ENCODE assay signal across 16 cellular contexts in the genomic region with DNA sequence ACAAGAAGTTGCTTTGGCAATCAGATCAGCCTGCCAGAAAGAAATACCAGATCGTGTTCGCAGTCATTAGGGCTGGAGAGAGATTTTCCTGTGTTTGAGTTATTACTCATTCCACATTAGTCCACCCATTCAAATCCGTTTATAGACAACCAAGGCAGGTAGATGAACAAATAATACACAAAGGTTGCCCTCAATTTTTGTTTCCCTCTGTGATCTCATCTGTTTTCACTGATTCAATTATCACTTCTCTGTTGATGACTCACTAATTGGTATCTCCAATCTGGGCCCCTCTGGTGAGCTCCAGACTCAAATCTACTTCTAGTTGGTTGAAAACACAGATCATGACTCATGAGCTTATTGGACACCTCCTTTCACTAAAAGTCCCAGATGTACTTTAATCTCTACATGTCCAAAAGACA. TPM values are rescaled to one million over a fixed set of nuclear protein-coding genes. Genes with fewer than 3 reads are reported as not detected.
DNase-seq lines count a peak whose midpoint lies in the region; ATAC-seq, FAIRE-seq and TF ChIP-seq lines count a peak whose summit lies in the region.
"Had no signal": no experiment of that assay in that cellular context is flagged by ENCODE, and none has a peak within 500 bp of the region (broad histone marks: within the 10 kb centered on the region; RNA-seq: fewer than 3 reads in every experiment).

No MANE protein-coding gene starts in this region.

- no peak overlapping the region for H3K14ac ChIP-seq in mesenchymal stem cell (ENCODE audit: low read length in 2 of 2)

- peaks cover 36% of the 10 kb centered on the region for H3K79me2 ChIP-seq in astrocyte (ENCODE audit: insufficient read depth, low read length)

- H3K27me3 ChIP-seq in astrocyte (ENCODE audit: insufficient read depth, low read length) (no peaks in the 10 kb centered on the region), mesenchymal stem cell (ENCODE audit: control insufficient read depth in 1 of 2, insufficient read depth in 1 of 2, low read length in 2 of 2) (no peaks in the 10 kb centered on the region)
- H3K27me3 ChIP-seq: body of pancreas, upper lobe of left lung had no signal

- no peak overlapping the region for H2BK15ac ChIP-seq in mesenchymal stem cell (ENCODE audit: low read depth, poor library complexity, severe bottlenecking)

- H3K36me3 Mint-ChIP-seq in astrocyte (ENCODE audit: low read depth, unreplicated experiment): no peaks in the 10 kb centered on the region

- H3K9me3 ChIP-seq in astrocyte (ENCODE audit: insufficient read depth, low read depth, low read length) (no peaks in the 10 kb centered on the region), mesenchymal stem cell (ENCODE audit: control insufficient read depth, low read length) (no peaks in the 10 kb centered on the region)
- H3K9me3 ChIP-seq: body of pancreas, upper lobe of left lung had no signal

- peaks cover 28% of the 10 kb centered on the region for H3K4me1 Mint-ChIP-seq in astrocyte (ENCODE audit: low read depth, unreplicated experiment)

- H3K4me3 ChIP-seq in NB4 (ENCODE audit: low read depth, low read length) (no peak overlapping the region), astrocyte (ENCODE audit: insufficient read depth, low read depth, low read length) (no peak overlapping the region), mesenchymal stem cell (ENCODE audit: insufficient read depth in 1 of 2, low read depth in 1 of 2, low read length in 2 of 2) (no peak overlapping the region)
- H3K4me3 ChIP-seq: body of pancreas, upper lobe of left lung had no signal

- no peak overlapping the region for H3K4me3 Mint-ChIP-seq in astrocyte (ENCODE audit: unreplicated experiment)
- H3K4me3 Mint-ChIP-seq: naive thymus-derived CD8-positive, alpha-beta T cell had no signal

- H3K18ac ChIP-seq in mesenchymal stem cell (ENCODE audit: low read depth in 1 of 2, low read length in 2 of 2): no peak overlapping the region

- TF ChIP-seq CTCF in NB4 (IDR thresholded peaks at IDR 0.05; ENCODE audit: low read depth, low read length) (no peak), astrocyte (IDR thresholded peaks at IDR 0.05; ENCODE audit: insufficient read depth, low read depth, low read length) (no peak)

- H4K20me1 ChIP-seq in astrocyte (ENCODE audit: insufficient read depth, low read length): peaks cover 38% of the 10 kb centered on the region

- H2AK5ac ChIP-seq in mesenchymal stem cell (ENCODE audit: low read length, severe bottlenecking): no peak overlapping the region

- intact Hi-C loops in head of caudate nucleus (cut with DNase I): no loop called here

- H3K27ac Mint-ChIP-seq in astrocyte (ENCODE audit: unreplicated experiment): no peak overlapping the region

- no peaks in the 10 kb centered on the region for H3K9me3 Mint-ChIP-seq in astrocyte (ENCODE audit: unreplicated experiment)

- H3K23ac ChIP-seq in mesenchymal stem cell (ENCODE audit: low read length in 2 of 2): no peak overlapping the region

- H3K4ac ChIP-seq in mesenchymal stem cell (ENCODE audit: low read depth in 1 of 2, low read length in 2 of 2): no peak overlapping the region

- no peaks in the 10 kb centered on the region for H3K27me3 Mint-ChIP-seq in astrocyte (ENCODE audit: low read depth, unreplicated experiment)
- H3K27me3 Mint-ChIP-seq: naive thymus-derived CD8-positive, alpha-beta T cell had no signal

- H3K36me3 ChIP-seq in astrocyte (ENCODE audit: insufficient read depth, low read length): no peaks in the 10 kb centered on the region
- no peaks in the 10 kb centered on the region for H3K36me3 ChIP-seq in mesenchymal stem cell (ENCODE audit: control insufficient read depth in 1 of 2, insufficient read depth in 2 of 2, low read depth in 1 of 2, low read length in 2 of 2)
- H3K36me3 ChIP-seq: upper lobe of left lung had no signal

- no peak overlapping the region for H4K91ac ChIP-seq in mesenchymal stem cell (ENCODE audit: low read length)

- DNase-seq in DMS153 (lab: John Stamatoyannopoulos, UW): peak; percentile 33
- no peak for DNase-seq in DMS153 treated with DMSO at 0.1 percent for 48 hours (lab: John Stamatoyannopoulos, UW; ENCODE audit: unreplicated experiment)
- peak; percentile 1 for DNase-seq in NB4 (ENCODE audit: low read depth)
- peak; percentile 42 for DNase-seq in astrocyte (ENCODE audit: low read depth)
- peak; percentile 46 for DNase-seq in mesenchymal stem cell
- no peak for DNase-seq in activated effector memory CD4-positive, alpha-beta T cell treated with Interleukin-2 at 50 U/mL for 16 hours
- no peak for DNase-seq in head of caudate nucleus
- DNase-seq: activated CD4-positive, alpha-beta T cell treated with anti-CD3 and anti-CD28 coated beads for 1 hour; body of pancreas; hypothalamus; KBM-7; naive thymus-derived CD8-positive, alpha-beta T cell; stimulated activated CD4-positive, alpha-beta T cell treated with anti-CD3 and anti-CD28 coated beads, Interleukin-4, amount 100 ng/mL, for 4 hours; upper lobe of left lung had no signal

- H3K27ac ChIP-seq in astrocyte (ENCODE audit: low read depth, low read length) (no peak overlapping the region), mesenchymal stem cell (ENCODE audit: low read length, poor library complexity, severe bottlenecking) (no peak overlapping the region)
- H3K27ac ChIP-seq: body of pancreas, upper lobe of left lung had no signal

- H3K9ac ChIP-seq in astrocyte (ENCODE audit: low read length) (no peak overlapping the region), mesenchymal stem cell (ENCODE audit: low read length) (no peak overlapping the region)

- H3K4me1 ChIP-seq in astrocyte (ENCODE audit: insufficient read depth, low read length) (peaks cover 5% of the 10 kb centered on the region), mesenchymal stem cell (ENCODE audit: control insufficient read depth, insufficient read depth, low read depth, low read length) (no peaks in the 10 kb centered on the region)
- H3K4me1 ChIP-seq: body of pancreas, upper lobe of left lung had no signal

- H2BK120ac ChIP-seq in mesenchymal stem cell (ENCODE audit: low read depth, low read length): no peak overlapping the region

- H2AFZ ChIP-seq in astrocyte (ENCODE audit: low read depth, low read length) (no peak overlapping the region), mesenchymal stem cell (ENCODE audit: low read depth, low read length) (no peak overlapping the region)

- H4K8ac ChIP-seq in mesenchymal stem cell (ENCODE audit: low read length): no peak overlapping the region

- no peaks in the 10 kb centered on the region for H3K79me1 ChIP-seq in mesenchymal stem cell (replicated peaks; ENCODE audit: low read length, poor library complexity, severe bottlenecking)

- TF ChIP-seq POLR2A in NB4 (IDR thresholded peaks at IDR 0.05; ENCODE audit: extremely low read depth, insufficient read length): no peak

- no peak for ATAC-seq in HG02642 (IDR thresholded peaks at IDR 0.05; ENCODE audit: poor library complexity, unreplicated experiment)
- ATAC-seq: body of pancreas; naive thymus-derived CD8-positive, alpha-beta T cell had no signal

- H3K4me2 ChIP-seq in astrocyte (ENCODE audit: low read length) (peak overlapping the region; percentile 19), mesenchymal stem cell (ENCODE audit: low read length, poor library complexity, severe bottlenecking) (no peak overlapping the region)

- FAIRE-seq in astrocyte (lab: Jason Lieb, UNC): peak; percentile 92
- FAIRE-seq: A204.1 had no signal

- no peak overlapping the region for H2BK12ac ChIP-seq in mesenchymal stem cell (ENCODE audit: low read length in 2 of 2)

- WGBS in mesenchymal stem cell: 49% methylated on average over 3 of the region's 3 CpGs

- no peak overlapping the region for H2BK5ac ChIP-seq in mesenchymal stem cell (ENCODE audit: low read depth, low read length, poor library complexity, severe bottlenecking)

RNA-seq across cellular contexts. Expression of gene CHM, which starts 54.5 kb away (rescaled TPM):
- total RNA-seq in astrocyte: 28.6 and 33.3 TPM in 2 replicates
- 14.6 TPM for polyA plus RNA-seq in mesenchymal stem cell (2013, experiment 1 of 2)
- 16.3 TPM for polyA plus RNA-seq in mesenchymal stem cell (2013, experiment 2 of 2)

Comparison
In these comparisons a context has a peak if more than half of its experiments do, and no peak if none do; other contexts are left out.
1. DNase-seq: peak in DMS153 (single experiment), NB4 (single experiment), astrocyte (single experiment) and mesenchymal stem cell (single experiment); none in DMS153 treated with DMSO at 0.1 percent for 48 hours (single experiment), activated effector memory CD4-positive, alpha-beta T cell treated with Interleukin-2 at 50 U/mL for 16 hours (single experiment) and head of caudate nucleus (0 of 42).